13 cellular contexts compared by ENCODE assay signal in genomic region chr2:239954166-239955085, GRCh38.
DNase-seq lines count a peak whose midpoint lies in the region; ATAC-seq, FAIRE-seq and TF ChIP-seq lines count a peak whose summit lies in the region.
"Had no signal": no experiment of that assay in that cellular context is flagged by ENCODE, and none has a peak within 500 bp of the region (broad histone marks: within the 10 kb centered on the region; RNA-seq: fewer than 3 reads in every experiment).

No MANE protein-coding gene starts in this region.

- H3K27me3 ChIP-seq in dorsolateral prefrontal cortex = no peaks in the 10 kb centered on the region

- POLR2A ChIA-PET in RWPE1 (lab: Yijun Ruan, JAX; ENCODE audit: low non-redundant PET) = no interaction called here

- H3K9me3 Mint-ChIP-seq in stimulated activated effector memory CD8-positive, alpha-beta T cell treated with anti-CD3 and anti-CD28 coated beads, Interleukin-12 subunit alpha, Interleukin-12 subunit beta, amount 100 ng/mL, for 72 hours = no peaks in the 10 kb centered on the region
- H3K9me3 Mint-ChIP-seq: activated B cell treated with CpG ODN at 0.5 μM for 24 hours had no signal

- CTCF ChIA-PET in RWPE1 (lab: Yijun Ruan, JAX) = no interaction called here

- H3K27ac ChIP-seq in dorsolateral prefrontal cortex = peak overlapping the region in 43 of 59 donors; percentile 1 to 81 (median 53)
- no peak overlapping the region for H3K27ac ChIP-seq in RWPE1

- H3K4me1 Mint-ChIP-seq in stimulated activated effector memory CD8-positive, alpha-beta T cell treated with anti-CD3 and anti-CD28 coated beads, Interleukin-12 subunit alpha, Interleukin-12 subunit beta, amount 100 ng/mL, for 72 hours = no peaks in the 10 kb centered on the region
- H3K4me1 Mint-ChIP-seq: activated B cell treated with CpG ODN at 0.5 μM for 24 hours had no signal

- peak overlapping the region; percentile 48 for H3K27ac Mint-ChIP-seq in stimulated activated effector memory CD8-positive, alpha-beta T cell treated with anti-CD3 and anti-CD28 coated beads, Interleukin-12 subunit alpha, Interleukin-12 subunit beta, amount 100 ng/mL, for 72 hours
- H3K27ac Mint-ChIP-seq: activated B cell treated with CpG ODN at 0.5 μM for 24 hours had no signal

- H3K4me3 Mint-ChIP-seq in stimulated activated effector memory CD8-positive, alpha-beta T cell treated with anti-CD3 and anti-CD28 coated beads, Interleukin-12 subunit alpha, Interleukin-12 subunit beta, amount 100 ng/mL, for 72 hours = no peak overlapping the region
- H3K4me3 Mint-ChIP-seq: activated B cell treated with CpG ODN at 0.5 μM for 24 hours had no signal

- intact Hi-C loops in dorsolateral prefrontal cortex (cut with DNase I) = no loop called here

- peak overlapping the region in 4 of 59 donors; percentile 4 to 33 (median 12) for H3K4me3 ChIP-seq in dorsolateral prefrontal cortex

- peaks cover 13% of the 10 kb centered on the region for H3K36me3 Mint-ChIP-seq in stimulated activated effector memory CD8-positive, alpha-beta T cell treated with anti-CD3 and anti-CD28 coated beads, Interleukin-12 subunit alpha, Interleukin-12 subunit beta, amount 100 ng/mL, for 72 hours

- ATAC-seq in stimulated activated effector memory CD8-positive, alpha-beta T cell treated with anti-CD3 and anti-CD28 coated beads, Interleukin-12 subunit alpha, Interleukin-12 subunit beta, amount 100 ng/mL, for 72 hours = no peak
- no peak for ATAC-seq in HG03196 (IDR thresholded peaks at IDR 0.05; ENCODE audit: unreplicated experiment)
- ATAC-seq: stimulated activated naive CD8-positive, alpha-beta T cell treated with anti-CD3 and anti-CD28 coated beads, Interleukin-15, Interleukin-2, amounts not matched to agents 100 U/mL and 50 U/mL, for 24 hours had no signal

- DNase-seq in HTR-8/SVneo (ENCODE audit: insufficient read length, low spot score) (no peak), dorsolateral prefrontal cortex (peak in 2 of 10 donors; percentile 46 to 49), iris pigment epithelial cell (ENCODE audit: low read depth) (peak; percentile 19), KG1 (lab: John Stamatoyannopoulos, UW) (no peak), NCI-H1417 (lab: John Stamatoyannopoulos, UW) (no peak), RWPE1 (ENCODE audit: low spot score) (no peak)
- DNase-seq in stimulated activated effector memory CD8-positive, alpha-beta T cell treated with anti-CD3 and anti-CD28 coated beads, Interleukin-12 subunit alpha, Interleukin-12 subunit beta, amount 100 ng/mL, for 72 hours (ENCODE audit: low spot score in 2 of 2) = no peak
- DNase-seq: activated B cell treated with CpG ODN at 0.5 μM for 24 hours; effector CD8-positive, alpha-beta T cell; HCEC 1CT; NK-92 treated with Interleukin-12 subunit alpha and Interleukin-12 subunit beta, amount 100 ng/mL, for 24 hours; stimulated activated naive CD8-positive, alpha-beta T cell treated with anti-CD3 and anti-CD28 coated beads, Interleukin-15, Interleukin-2, amounts not matched to agents 100 U/mL and 50 U/mL, for 24 hours had no signal

- FAIRE-seq in HTR-8/SVneo (lab: Jason Lieb, UNC) = peak; percentile 48

- peak in 1 of 56 donors; percentile 9 for TF ChIP-seq CTCF in dorsolateral prefrontal cortex (IDR thresholded peaks at IDR 0.05 in 54 of 56, conservative IDR thresholded peaks at IDR 0.05 in 2 of 56; ENCODE audit: low read depth in 1 of 56, partially characterized antibody in 56 of 56)
- TF ChIP-seq CTCF in RWPE1 (conservative IDR thresholded peaks at IDR 0.05; ENCODE audit: low read depth) = no peak
